In genomic region chr5:5340206-5340729, GRCh38 we compare ENCODE assay signal across 8 cellular contexts.
DNase-seq lines count a peak whose midpoint lies in the region; ATAC-seq and TF ChIP-seq lines count a peak whose summit lies in the region.

No MANE protein-coding gene starts in this region.

- WGBS in stomach, 5 donors, result 58 to 70% (median 65%) methylated on average over 15 of the region's 15 CpGs

- H3K9me3 Mint-ChIP-seq in naive thymus-derived CD4-positive, alpha-beta T cell, result peaks cover 0 to 3% (median 0%) of the 10 kb centered on the region in 11 donors

- H3K4me1 ChIP-seq in ascending aorta (no peaks in the 10 kb centered on the region), stomach (peaks cover 0 to 5% (median 0%) of the 10 kb centered on the region in 4 donors), Karpas-422 (ENCODE audit: low read length) (no peaks in the 10 kb centered on the region)
- H3K4me1 ChIP-seq in naive thymus-derived CD4-positive, alpha-beta T cell (ENCODE audit: control insufficient read depth in 2 of 2, insufficient read depth in 2 of 2, low read length in 2 of 2), result no peaks in the 10 kb centered on the region

- H3K9ac ChIP-seq in Karpas-422 (ENCODE audit: low read length), result no peak overlapping the region

- no peak overlapping the region for H3K27ac Mint-ChIP-seq in naive thymus-derived CD4-positive, alpha-beta T cell

- H3K9me3 ChIP-seq in ascending aorta (no peaks in the 10 kb centered on the region), stomach (no peaks in the 10 kb centered on the region), Karpas-422 (ENCODE audit: low read length) (no peaks in the 10 kb centered on the region)
- no peaks in the 10 kb centered on the region for H3K9me3 ChIP-seq in naive thymus-derived CD4-positive, alpha-beta T cell (ENCODE audit: control insufficient read depth in 2 of 3, low read length in 3 of 3)

- H3K4me3 Mint-ChIP-seq in naive thymus-derived CD4-positive, alpha-beta T cell, result no peak overlapping the region

- ATAC-seq in GM19395 (IDR thresholded peaks at IDR 0.05; ENCODE audit: unreplicated experiment), result no peak
- ATAC-seq in HG03439 (IDR thresholded peaks at IDR 0.05; ENCODE audit: unreplicated experiment), result no peak
- no peak for ATAC-seq in naive thymus-derived CD4-positive, alpha-beta T cell

- TF ChIP-seq CTCF in ascending aorta (IDR thresholded peaks at IDR 0.05) (peak in 2 of 3 experiments; percentile 32 to 46), stomach (IDR thresholded peaks at IDR 0.05) (peak in 1 of 7 experiments; percentile 11)

- intact Hi-C loops in ascending aorta (cut with DNase I) (no loop called here), stomach (cut with DNase I; ENCODE audit: low total_unique reads) (no loop called here)
- intact Hi-C loops in naive thymus-derived CD4-positive, alpha-beta T cell (cut with micrococcal nuclease), result no loop called here

- no peak for TF ChIP-seq EP300 in stomach (IDR thresholded peaks at IDR 0.05)

- POLR2A ChIA-PET in HEK293T (lab: Yijun Ruan, JAX), result interaction anchor here (1.3 to 2.2 kb wide), 3 partner anchors 10 to 12 kb away, joined by 5 to 12 read pairs (median 6); no protein-coding TSS in a partner anchor
- POLR2A ChIA-PET in naive thymus-derived CD4-positive, alpha-beta T cell (lab: Charles Lee), result no interaction called here

- TF ChIP-seq POLR2A in stomach (IDR thresholded peaks at IDR 0.05), result no peak

- no peaks in the 10 kb centered on the region for H3K79me2 ChIP-seq in Karpas-422 (ENCODE audit: low read length)

- H2AFZ ChIP-seq in Karpas-422 (ENCODE audit: low read length), result no peak overlapping the region

- H3K27me3 ChIP-seq in ascending aorta (no peaks in the 10 kb centered on the region), stomach (no peaks in the 10 kb centered on the region), Karpas-422 (ENCODE audit: low read length) (no peaks in the 10 kb centered on the region; the same call in 1 of the 2 replicates)
- H3K27me3 ChIP-seq in naive thymus-derived CD4-positive, alpha-beta T cell (ENCODE audit: control insufficient read depth in 2 of 2, insufficient read depth in 2 of 2, low read length in 2 of 2), result no peaks in the 10 kb centered on the region

- no peaks in the 10 kb centered on the region for H3K36me3 ChIP-seq in ascending aorta
- no peaks in the 10 kb centered on the region for H3K36me3 ChIP-seq in stomach
- no peaks in the 10 kb centered on the region for H3K36me3 ChIP-seq in Karpas-422 (ENCODE audit: insufficient read depth, low read length)
- H3K36me3 ChIP-seq in naive thymus-derived CD4-positive, alpha-beta T cell (ENCODE audit: control insufficient read depth in 2 of 3, insufficient read depth in 3 of 3, low read length in 3 of 3), result no peaks in the 10 kb centered on the region

- H3K4me3 ChIP-seq in ascending aorta, result peak overlapping the region in 1 of 2 donors; percentile 9
- no peak overlapping the region for H3K4me3 ChIP-seq in stomach
- H3K4me3 ChIP-seq in Karpas-422 (ENCODE audit: low read length), result no peak overlapping the region
- H3K4me3 ChIP-seq in naive thymus-derived CD4-positive, alpha-beta T cell (ENCODE audit: low read length), result no peak overlapping the region

- H3K4me2 ChIP-seq in Karpas-422 (ENCODE audit: low read depth, low read length, poor library complexity, severe bottlenecking), result no peak overlapping the region

- no peaks in the 10 kb centered on the region for H3K9me2 ChIP-seq in Karpas-422 (replicated peaks; ENCODE audit: insufficient read depth, low read length)

- H3K4me1 Mint-ChIP-seq in naive thymus-derived CD4-positive, alpha-beta T cell, result peaks cover 0 to 1% (median 0%) of the 10 kb centered on the region in 7 donors

- H3K27ac ChIP-seq in ascending aorta (peak overlapping the region; percentile 25 to 51), stomach (peak overlapping the region in 4 of 5 donors; percentile 21 to 67 (median 34)), Karpas-422 (ENCODE audit: low read length) (no peak overlapping the region)
- no peak overlapping the region for H3K27ac ChIP-seq in naive thymus-derived CD4-positive, alpha-beta T cell (ENCODE audit: low read depth, low read length)

- CTCF ChIA-PET in HEK293T (lab: Yijun Ruan, JAX), result no interaction called here
- CTCF ChIA-PET in naive thymus-derived CD4-positive, alpha-beta T cell (lab: Charles Lee), result no interaction called here

- peaks cover 0 to 15% (median 0%) of the 10 kb centered on the region in 5 donors for H3K27me3 Mint-ChIP-seq in naive thymus-derived CD4-positive, alpha-beta T cell

- H4K20me1 ChIP-seq in Karpas-422 (ENCODE audit: insufficient read depth, low read depth, low read length), result no peaks in the 10 kb centered on the region

- peaks cover 0 to 8% (median 0%) of the 10 kb centered on the region in 5 donors for H3K36me3 Mint-ChIP-seq in naive thymus-derived CD4-positive, alpha-beta T cell

- peak; percentile 37 for DNase-seq in HEK293T (ENCODE audit: extremely low spot score)
- peak in 1 of 2 donors; percentile 84 for DNase-seq in ascending aorta (ENCODE audit: low spot score in 2 of 2)
- DNase-seq in iPS DF 19.7 (ENCODE audit: low read depth, low spot score), result peak; percentile 47
- peak; percentile 28 for DNase-seq in stomach
- no peak for DNase-seq in Karpas-422
- no peak for DNase-seq in naive thymus-derived CD4-positive, alpha-beta T cell

TF ChIP-seq in HEK293T, 16 proteins besides CTCF, POLR2A, EP300 and RAD21:
- TF ChIP-seq FOXM1 (IDR thresholded peaks at IDR 0.05; ENCODE audit: borderline replicate concordance) (no peak), HDGF (IDR thresholded peaks at IDR 0.05; ENCODE audit: borderline replicate concordance) (no peak), CTBP1 (IDR thresholded peaks at IDR 0.05; ENCODE audit: borderline replicate concordance) (no peak), L3MBTL2 (conservative IDR thresholded peaks at IDR 0.05) (no peak), FOXK2 (IDR thresholded peaks at IDR 0.05) (no peak), PKNOX1 (IDR thresholded peaks at IDR 0.05) (no peak), LEF1 (IDR thresholded peaks at IDR 0.05; ENCODE audit: borderline replicate concordance) (no peak), ZNF384 (IDR thresholded peaks at IDR 0.05) (no peak), NFRKB (IDR thresholded peaks at IDR 0.05) (no peak), SUZ12 (IDR thresholded peaks at IDR 0.05) (no peak), ELF4 (IDR thresholded peaks at IDR 0.05) (no peak), SP1 (IDR thresholded peaks at IDR 0.05) (no peak), BHLHE40 (IDR thresholded peaks at IDR 0.05; ENCODE audit: borderline replicate concordance) (no peak), ARNT (IDR thresholded peaks at IDR 0.05) (no peak), FOXA1 (IDR thresholded peaks at IDR 0.05) (no peak), TARDBP (IDR thresholded peaks at IDR 0.05) (no peak)
TF ChIP-seq in HEK293T: peak in this region for 0.

Comparison
In these comparisons a context has a peak if more than half of its experiments do, and no peak if none do; other contexts are left out.
1. DNase-seq: peak in HEK293T (single experiment), iPS DF 19.7 (single experiment) and stomach (single experiment); none in Karpas-422 (single experiment) and naive thymus-derived CD4-positive, alpha-beta T cell (0 of 9).
2. H3K27ac ChIP-seq: peak in ascending aorta (2 of 2) and stomach (4 of 5); none in Karpas-422 (single experiment) and naive thymus-derived CD4-positive, alpha-beta T cell (single experiment).